8 cellular contexts compared by ENCODE assay signal in genomic region chr17:21034350-21035235, GRCh38. TPM values are rescaled to one million over a fixed set of nuclear protein-coding genes. Genes with fewer than 3 reads are reported as not detected.
DNase-seq lines count a peak whose midpoint lies in the region; ATAC-seq and TF ChIP-seq lines count a peak whose summit lies in the region.

No MANE protein-coding gene starts in this region.

- peak; percentile 89 for ATAC-seq in effector memory CD8-positive, alpha-beta T cell (replicated peaks)
- ATAC-seq in esophagus mucosa: no peak

- H3K9ac ChIP-seq in GM23248: peak overlapping the region; percentile 8

- H2AFZ ChIP-seq in GM23248: no peak overlapping the region

- H3K79me2 ChIP-seq in GM23248 (ENCODE audit: insufficient read depth): peaks cover 100% of the 10 kb centered on the region

- no peaks in the 10 kb centered on the region for H3K36me3 ChIP-seq in GM23248 (ENCODE audit: low read depth)

- H3K4me3 Mint-ChIP-seq in effector memory CD8-positive, alpha-beta T cell: peak overlapping the region; percentile 74 to 83
- peak overlapping the region; percentile 38 for H3K4me3 Mint-ChIP-seq in osteocyte (ENCODE audit: unreplicated experiment)

- WGBS in GM23248 (ENCODE audit: low coverage in 1 of 2, low lambda C conversion rate in 2 of 2, missing lambda C conversion rate in 2 of 2), 2 experiments: 62 to 66% methylated on average over 13 of the region's 13 CpGs

- H3K27ac ChIP-seq in GM23248: peak overlapping the region; percentile 62

- TF ChIP-seq CTCF in osteocyte (IDR thresholded peaks at IDR 0.05): no peak

- DNase-seq in GF-D8 (lab: John Stamatoyannopoulos, UW): peak; percentile 10
- peak; percentile 40 for DNase-seq in GM23248
- DNase-seq in OCI-M1 (lab: John Stamatoyannopoulos, UW): peak; percentile 43
- DNase-seq in effector memory CD8-positive, alpha-beta T cell: peak in 2 of 3 experiments; percentile 7 to 27
- no peak for DNase-seq in osteocyte (ENCODE audit: extremely low spot score, unreplicated experiment)
- DNase-seq in NCI-H748 treated with DMSO at 0.1 percent for 48 hours (lab: John Stamatoyannopoulos, UW): no peak
- no peak for DNase-seq in NCI-H446 (lab: John Stamatoyannopoulos, UW)

- H3K9me3 ChIP-seq in GM23248 (ENCODE audit: low read depth): no peaks in the 10 kb centered on the region

- H3K36me3 Mint-ChIP-seq in effector memory CD8-positive, alpha-beta T cell (ENCODE audit: insufficient read depth): peaks cover 15% of the 10 kb centered on the region
- H3K36me3 Mint-ChIP-seq in osteocyte (ENCODE audit: unreplicated experiment): peaks cover 6% of the 10 kb centered on the region

- no peaks in the 10 kb centered on the region for H3K27me3 Mint-ChIP-seq in effector memory CD8-positive, alpha-beta T cell
- H3K27me3 Mint-ChIP-seq in osteocyte (ENCODE audit: unreplicated experiment): no peaks in the 10 kb centered on the region

- peaks cover 61 to 67% of the 10 kb centered on the region in 2 donors for H3K4me1 Mint-ChIP-seq in effector memory CD8-positive, alpha-beta T cell (ENCODE audit: low read depth in 2 of 2)
- peaks cover 71% of the 10 kb centered on the region for H3K4me1 Mint-ChIP-seq in osteocyte (ENCODE audit: unreplicated experiment)

- no peaks in the 10 kb centered on the region for H3K9me2 ChIP-seq in GM23248 (ENCODE audit: insufficient read depth)

- H4K20me1 ChIP-seq in GM23248 (ENCODE audit: insufficient read depth): peaks cover 69% of the 10 kb centered on the region

- peaks cover 39% of the 10 kb centered on the region for H3F3A ChIP-seq in GM23248 (ENCODE audit: insufficient read depth)

- peak overlapping the region; percentile 89 to 90 for H3K27ac Mint-ChIP-seq in effector memory CD8-positive, alpha-beta T cell
- H3K27ac Mint-ChIP-seq in osteocyte (ENCODE audit: unreplicated experiment): peak overlapping the region; percentile 70

- H3K4me3 ChIP-seq in GM23248: peak overlapping the region; percentile 34

- no peaks in the 10 kb centered on the region for H3K9me3 Mint-ChIP-seq in effector memory CD8-positive, alpha-beta T cell
- no peaks in the 10 kb centered on the region for H3K9me3 Mint-ChIP-seq in osteocyte (ENCODE audit: unreplicated experiment)

- peak overlapping the region; percentile 53 for H3K4me2 ChIP-seq in GM23248 (ENCODE audit: unreplicated experiment)

- H3K27me3 ChIP-seq in GM23248 (replicated peaks; ENCODE audit: insufficient read depth): no peaks in the 10 kb centered on the region

- in situ Hi-C loops in GM23248 (cut with MboI): no loop called here

- peaks cover 47% of the 10 kb centered on the region for H3K4me1 ChIP-seq in GM23248 (ENCODE audit: insufficient read depth)

RNA-seq across cellular contexts. Expression of gene USP22, which starts 8.2 kb away (rescaled TPM):
- 154 and 161 TPM in 2 replicates for total RNA-seq in GM23248 (2014; rRNA removed; shearing (Covaris generic))
- polyA plus RNA-seq in GM23248 (2016; fragmentation: Nextera tagmentation; extraction: Ambion mirVana): 70.6 and 75.1 TPM in 2 replicates
- total RNA-seq in osteocyte (257 and 260 TPM in 2 replicates), esophagus mucosa (93.8 TPM)

Comparison
In these comparisons a context has a peak if more than half of its experiments do, and no peak if none do; other contexts are left out.
1. DNase-seq: peak in GF-D8 (single experiment), GM23248 (single experiment), OCI-M1 (single experiment) and effector memory CD8-positive, alpha-beta T cell (2 of 3); none in osteocyte (single experiment), NCI-H748 treated with DMSO at 0.1 percent for 48 hours (single experiment) and NCI-H446 (0 of 2).